7 cellular contexts compared by ENCODE assay signal in genomic region chr13:44191504-44192171, GRCh38.
DNase-seq lines count a peak whose midpoint lies in the region; ATAC-seq and TF ChIP-seq lines count a peak whose summit lies in the region.

No MANE protein-coding gene starts in this region.

- TF ChIP-seq CTCF in GM12864 (IDR thresholded peaks at IDR 0.05; ENCODE audit: low read depth, low read length, missing control alignments) (peak; percentile 62), chondrocyte (IDR thresholded peaks at IDR 0.05) (peak; percentile 80)

- no peak overlapping the region for H3K4me3 ChIP-seq in GM12864 (ENCODE audit: low read depth, low read length)

- H3K27ac Mint-ChIP-seq in chondrocyte (ENCODE audit: unreplicated experiment), result no peak overlapping the region

- peaks cover 4% of the 10 kb centered on the region for H3K4me1 Mint-ChIP-seq in chondrocyte (ENCODE audit: low read depth)

- H3K36me3 Mint-ChIP-seq in chondrocyte (ENCODE audit: low read depth), result no peaks in the 10 kb centered on the region

- no peaks in the 10 kb centered on the region for H3K9me3 Mint-ChIP-seq in chondrocyte (ENCODE audit: low read depth)

- ATAC-seq in left lobe of liver (peak; percentile 91), GM18907 (IDR thresholded peaks at IDR 0.05; ENCODE audit: unreplicated experiment) (no peak)
- peak; percentile 71 for ATAC-seq in stimulated activated naive CD8-positive, alpha-beta T cell treated with anti-CD3 and anti-CD28 coated beads, Interleukin-15, Interleukin-2, amounts not matched to agents 100 U/mL and 50 U/mL, for 24 hours

- DNase-seq in GM12864 (ENCODE audit: low read depth) (no peak), NCI-H187 (lab: John Stamatoyannopoulos, UW) (peak; percentile 26 to 42), UCSD-AML1 (lab: John Stamatoyannopoulos, UW; ENCODE audit: unreplicated experiment) (peak; percentile 41), chondrocyte (ENCODE audit: low spot score) (no peak), left lobe of liver (ENCODE audit: low spot score) (peak; percentile 56)
- DNase-seq in stimulated activated naive CD8-positive, alpha-beta T cell treated with anti-CD3 and anti-CD28 coated beads, Interleukin-15, Interleukin-2, amounts not matched to agents 100 U/mL and 50 U/mL, for 24 hours, result peak; percentile 13

- no peak overlapping the region for H3K4me3 Mint-ChIP-seq in chondrocyte (ENCODE audit: unreplicated experiment)

- H3K27me3 Mint-ChIP-seq in chondrocyte (ENCODE audit: low read depth), result no peaks in the 10 kb centered on the region

Comparison
In these comparisons a context has a peak if more than half of its experiments do, and no peak if none do; other contexts are left out.
1. DNase-seq: peak in NCI-H187 (2 of 2), UCSD-AML1 (single experiment), left lobe of liver (single experiment) and stimulated activated naive CD8-positive, alpha-beta T cell treated with anti-CD3 and anti-CD28 coated beads, Interleukin-15, Interleukin-2, amounts not matched to agents 100 U/mL and 50 U/mL, for 24 hours (single experiment); none in GM12864 (single experiment) and chondrocyte (single experiment).